Comparison of ENCODE assay signal across 15 cellular contexts in the genomic region with DNA sequence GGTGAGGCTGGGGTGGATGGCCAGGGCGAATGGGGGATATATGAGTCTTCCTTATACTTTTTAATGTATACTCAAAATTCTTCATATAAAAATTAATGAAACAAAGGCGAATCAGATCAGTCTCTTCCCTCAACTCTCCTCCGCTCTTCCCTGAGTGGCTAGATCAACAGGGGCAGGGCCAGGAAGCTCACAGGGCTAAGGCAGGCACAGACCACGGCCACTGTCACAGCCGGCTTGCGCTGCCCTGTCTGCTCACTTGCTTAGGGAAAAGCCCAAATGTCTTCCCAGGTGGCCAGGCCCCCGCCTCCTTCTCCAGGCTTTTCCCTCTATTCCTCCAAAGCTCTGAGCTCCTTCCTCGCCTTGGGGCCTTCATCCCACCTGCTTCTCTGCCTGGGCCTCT. TPM values are rescaled to one million over a fixed set of nuclear protein-coding genes. Genes with fewer than 3 reads are reported as not detected.
"Had no signal": no experiment of that assay in that cellular context is flagged by ENCODE, and none has a peak within 500 bp of the region (broad histone marks: within the 10 kb centered on the region; RNA-seq: fewer than 3 reads in every experiment).

No MANE protein-coding gene starts in this region.

- H3K9me3 ChIP-seq: colonic mucosa, tibial artery, uterus had no signal

- H3K27ac Mint-ChIP-seq: activated CD4-positive, alpha-beta memory T cell treated with anti-CD3 and anti-CD28 coated beads for 36 hours; activated CD8-positive, alpha-beta memory T cell treated with anti-CD3 and anti-CD28 coated beads, Interleukin-2, amount 10 ng/mL, durations not matched to agents 7 days and 5 days; stimulated activated naive B cell treated with anti-CD40 and anti-IgM and Interleukin-4, amounts not matched to agents 10 μg/mL and 1 μg/mL and 100 μg/mL, for 72 hours had no signal

- DNase-seq: activated CD4-positive, alpha-beta memory T cell treated with anti-CD3 and anti-CD28 coated beads for 36 hours; activated CD8-positive, alpha-beta memory T cell treated with anti-CD3 and anti-CD28 coated beads, Interleukin-2, amount 10 ng/mL, durations not matched to agents 7 days and 5 days; activated gamma-delta T cell treated with Interleukin-2 at 50 U/mL for 16 hours; activated T-cell treated with anti-CD3 and anti-CD28 coated beads, Interleukin-2, amount 50 U/mL, for 48 hours; colonic mucosa; hippocampal formation; mammary epithelial cell; stimulated activated CD4-positive, alpha-beta T cell treated with anti-CD3 and anti-CD28 coated beads, Interleukin-4, amount 100 ng/mL, for 1 hour; stimulated activated naive B cell treated with anti-CD40 and anti-IgM and Interleukin-4, amounts not matched to agents 10 μg/mL and 1 μg/mL and 100 μg/mL, for 72 hours; tibial artery; uterus had no signal

- H3K36me3 ChIP-seq: colonic mucosa, tibial artery, uterus had no signal

- H3K4me3 ChIP-seq: colonic mucosa, tibial artery, uterus had no signal

- H3K36me3 Mint-ChIP-seq: activated CD4-positive, alpha-beta memory T cell treated with anti-CD3 and anti-CD28 coated beads for 36 hours; activated CD8-positive, alpha-beta memory T cell treated with anti-CD3 and anti-CD28 coated beads, Interleukin-2, amount 10 ng/mL, durations not matched to agents 7 days and 5 days had no signal

- H3K9me3 Mint-ChIP-seq: activated CD4-positive, alpha-beta memory T cell treated with anti-CD3 and anti-CD28 coated beads for 36 hours; stimulated activated naive B cell treated with anti-CD40 and anti-IgM and Interleukin-4, amounts not matched to agents 10 μg/mL and 1 μg/mL and 100 μg/mL, for 72 hours had no signal

- H3K4me1 ChIP-seq: colonic mucosa, uterus had no signal

- H3K27ac ChIP-seq: colonic mucosa, tibial artery, uterus had no signal

- ATAC-seq: activated CD8-positive, alpha-beta memory T cell treated with anti-CD3 and anti-CD28 coated beads, Interleukin-2, amount 10 ng/mL, durations not matched to agents 7 days and 5 days; esophagus mucosa; left lobe of liver; stimulated activated naive B cell treated with anti-CD40 and anti-IgM and Interleukin-4, amounts not matched to agents 10 μg/mL and 1 μg/mL and 100 μg/mL, for 72 hours had no signal

RNA-seq across cellular contexts. Expression of a gene that starts 6.0 kb away (rescaled TPM):
- total RNA-seq: activated CD4-positive, alpha-beta memory T cell treated with anti-CD3 and anti-CD28 coated beads for 36 hours; esophagus mucosa; left lobe of liver had no signal
- polyA plus RNA-seq: keratinocyte, mammary epithelial cell had no signal

RNA-seq across cellular contexts. Expression of a gene that starts 39.8 kb away (rescaled TPM):
- total RNA-seq: activated CD4-positive, alpha-beta memory T cell treated with anti-CD3 and anti-CD28 coated beads for 36 hours; activated CD8-positive, alpha-beta memory T cell treated with anti-CD3 and anti-CD28 coated beads, Interleukin-2, amount 10 ng/mL, durations not matched to agents 7 days and 5 days; cardiac septum; mammary epithelial cell; uterus had no signal
- polyA plus RNA-seq: mammary epithelial cell had no signal
